In genomic region chr7:132049462-132050304, GRCh38 we compare ENCODE assay signal across 8 cellular contexts.
A peak's percentile ranks its signal among the peaks of the same experiment; 100 is the strongest.
DNase-seq lines count a peak whose midpoint lies in the region; TF ChIP-seq lines count a peak whose summit lies in the region.

No MANE protein-coding gene starts in this region.

- H3K4me1 ChIP-seq in SJCRH30: no peaks in the 10 kb centered on the region

- H3K9me3 ChIP-seq in SJCRH30 (replicated peaks): no peaks in the 10 kb centered on the region

- peak; percentile 52 for TF ChIP-seq CTCF in AG04449 (IDR thresholded peaks at IDR 0.05; ENCODE audit: insufficient read depth, low read length, missing control alignments)
- TF ChIP-seq CTCF in GM12874 (IDR thresholded peaks at IDR 0.05; ENCODE audit: insufficient read depth, low read depth, low read length): peak; percentile 70
- peak; percentile 71 for TF ChIP-seq CTCF in fibroblast of the aortic adventitia (IDR thresholded peaks at IDR 0.05; ENCODE audit: insufficient read depth, low read length)

- H3K4me3 ChIP-seq in AG04449 (ENCODE audit: low read depth, low read length): no peak overlapping the region
- H3K4me3 ChIP-seq in SJCRH30: no peak overlapping the region
- H3K4me3 ChIP-seq in fibroblast of the aortic adventitia (ENCODE audit: low read depth, low read length): no peak overlapping the region

- POLR2A ChIA-PET in AG04449 (lab: Yijun Ruan, JAX): no interaction called here

- no peaks in the 10 kb centered on the region for H3K36me3 ChIP-seq in SJCRH30

- H3K27ac ChIP-seq in SJCRH30: no peak overlapping the region

- DNase-seq in AG04449 (ENCODE audit: low read depth, low spot score) (no peak), SJCRH30 (peak; percentile 35 to 75), fibroblast of the aortic adventitia (ENCODE audit: low read depth) (peak; percentile 46), NCI-H2107 (lab: John Stamatoyannopoulos, UW) (no peak), amygdala (lab: John Stamatoyannopoulos, UW) (no peak), AG08396 (ENCODE audit: low spot score) (no peak)
- DNase-seq in stimulated activated CD4-positive, alpha-beta T cell treated with anti-CD3 and anti-CD28 coated beads, Interleukin-4, amount 100 ng/mL, for 48 hours (ENCODE audit: low read depth in 2 of 2): peak; percentile 4 to 8

- H3K27me3 ChIP-seq in SJCRH30: no peaks in the 10 kb centered on the region

- CTCF ChIA-PET in AG04449 (lab: Yijun Ruan, JAX): interaction anchor here (0.7 to 4.0 kb wide), 5 partner anchors 8 to 189 kb away, joined by 3 to 28 read pairs (median 13); no protein-coding TSS in a partner anchor

Comparison
In these comparisons a context has a peak if more than half of its experiments do, and no peak if none do; other contexts are left out.
1. DNase-seq: peak in SJCRH30 (2 of 2), fibroblast of the aortic adventitia (single experiment) and stimulated activated CD4-positive, alpha-beta T cell treated with anti-CD3 and anti-CD28 coated beads, Interleukin-4, amount 100 ng/mL, for 48 hours (2 of 2); none in AG04449 (single experiment), NCI-H2107 (single experiment), amygdala (0 of 56) and AG08396 (single experiment).
2. Peak in every context shown above with its lines, with median percentiles within 50 percentile points of each other: CTCF ChIP-seq.